In the genomic region with DNA sequence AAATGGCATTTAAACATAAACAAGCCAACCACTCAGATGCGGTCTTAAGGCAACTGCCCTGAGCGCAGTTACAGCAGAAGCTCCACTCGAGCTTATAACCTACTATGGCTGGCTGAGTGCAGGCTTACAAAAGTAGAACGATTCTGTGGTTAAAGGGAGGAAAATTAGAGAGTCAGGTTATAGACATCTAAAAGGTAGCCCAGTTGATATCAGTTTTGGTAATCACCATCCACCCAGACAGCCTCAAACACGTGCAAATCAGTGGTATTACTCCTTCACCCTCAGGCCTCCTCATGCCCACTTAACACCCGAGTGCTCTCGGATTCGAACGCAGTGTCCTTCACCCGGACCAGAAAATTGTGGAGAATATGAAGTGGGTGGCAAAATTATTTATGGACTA, we compare ENCODE assay signal across 12 cellular contexts. TPM values are rescaled to one million over a fixed set of nuclear protein-coding genes. Genes with fewer than 3 reads are reported as not detected.
A peak's percentile ranks its signal among the peaks of the same experiment; 100 is the strongest.
DNase-seq lines count a peak whose midpoint lies in the region; ATAC-seq and TF ChIP-seq lines count a peak whose summit lies in the region.
"Had no signal": no experiment of that assay in that cellular context is flagged by ENCODE, and none has a peak within 500 bp of the region (broad histone marks: within the 10 kb centered on the region; RNA-seq: fewer than 3 reads in every experiment).

No MANE protein-coding gene starts in this region.

- H3K9ac ChIP-seq in iPS-18a (ENCODE audit: low read length): no peak overlapping the region

- H3K4me1 ChIP-seq in iPS-18a (ENCODE audit: control insufficient read depth, low read depth, low read length) (peaks cover 33% of the 10 kb centered on the region), upper lobe of right lung (peaks cover 15% of the 10 kb centered on the region)

- no peak for TF ChIP-seq CTCF in upper lobe of right lung (IDR thresholded peaks at IDR 0.05)

- H3K27me3 Mint-ChIP-seq in activated T-cell treated with anti-CD3 and anti-CD28 coated beads, Interleukin-2, amount 50 U/mL, for 4 hours (ENCODE audit: low read depth): peaks cover 15% of the 10 kb centered on the region
- H3K27me3 Mint-ChIP-seq in activated CD4-positive, alpha-beta memory T cell treated with anti-CD3 and anti-CD28 coated beads, Interleukin-2, amount 10 ng/mL, durations not matched to agents 7 days and 5 days: peaks cover 29% of the 10 kb centered on the region

- H3K36me3 ChIP-seq in iPS-18a (ENCODE audit: control insufficient read depth, low read depth, low read length) (no peaks in the 10 kb centered on the region), upper lobe of right lung (no peaks in the 10 kb centered on the region)
- H3K36me3 ChIP-seq: thyroid gland had no signal

- H3K27ac Mint-ChIP-seq in activated CD4-positive, alpha-beta memory T cell treated with anti-CD3 and anti-CD28 coated beads, Interleukin-2, amount 10 ng/mL, durations not matched to agents 7 days and 5 days: peak overlapping the region; percentile 81
- H3K27ac Mint-ChIP-seq: endodermal cell had no signal

- CTCF ChIA-PET in activated CD4-positive, alpha-beta memory T cell treated with anti-CD3 and anti-CD28 coated beads, Interleukin-2, amount 10 ng/mL, durations not matched to agents 7 days and 5 days (lab: Charles Lee): no interaction called here

- POLR2A ChIA-PET in activated CD4-positive, alpha-beta memory T cell treated with anti-CD3 and anti-CD28 coated beads, Interleukin-2, amount 10 ng/mL, durations not matched to agents 7 days and 5 days (lab: Charles Lee): interaction anchor here (0.6 to 4.3 kb wide), 4 partner anchors 11 to 57 kb away, joined by 3 to 38 read pairs (median 5); no protein-coding TSS in a partner anchor

- H3K9me3 Mint-ChIP-seq in activated T-cell treated with anti-CD3 and anti-CD28 coated beads, Interleukin-2, amount 50 U/mL, for 4 hours: no peaks in the 10 kb centered on the region
- H3K9me3 Mint-ChIP-seq in activated CD4-positive, alpha-beta memory T cell treated with anti-CD3 and anti-CD28 coated beads, Interleukin-2, amount 10 ng/mL, durations not matched to agents 7 days and 5 days: no peaks in the 10 kb centered on the region
- H3K9me3 Mint-ChIP-seq: endodermal cell had no signal

- H3K9me3 ChIP-seq in iPS-18a (ENCODE audit: control insufficient read depth, low read depth, low read length) (no peaks in the 10 kb centered on the region), upper lobe of right lung (no peaks in the 10 kb centered on the region)
- H3K9me3 ChIP-seq: thyroid gland had no signal

- H3K27ac ChIP-seq in iPS-18a (ENCODE audit: low read length): no peak overlapping the region
- H3K27ac ChIP-seq in upper lobe of right lung: no peak overlapping the region
- H3K27ac ChIP-seq: thyroid gland had no signal

- intact Hi-C loops in upper lobe of right lung (cut with DNase I): no loop called here

- H3K4me3 Mint-ChIP-seq in activated T-cell treated with anti-CD3 and anti-CD28 coated beads, Interleukin-2, amount 50 U/mL, for 4 hours: peak overlapping the region; percentile 99
- peak overlapping the region; percentile 72 for H3K4me3 Mint-ChIP-seq in activated CD4-positive, alpha-beta memory T cell treated with anti-CD3 and anti-CD28 coated beads, Interleukin-2, amount 10 ng/mL, durations not matched to agents 7 days and 5 days

- peaks cover 23% of the 10 kb centered on the region for H3K36me3 Mint-ChIP-seq in activated T-cell treated with anti-CD3 and anti-CD28 coated beads, Interleukin-2, amount 50 U/mL, for 4 hours (ENCODE audit: insufficient read depth)
- peaks cover 25% of the 10 kb centered on the region for H3K36me3 Mint-ChIP-seq in activated CD4-positive, alpha-beta memory T cell treated with anti-CD3 and anti-CD28 coated beads, Interleukin-2, amount 10 ng/mL, durations not matched to agents 7 days and 5 days (ENCODE audit: low read depth)

- H3K4me3 ChIP-seq in iPS-18a (ENCODE audit: low read length): peak overlapping the region; percentile 73
- H3K4me3 ChIP-seq in upper lobe of right lung: peak overlapping the region; percentile 61

- ATAC-seq in activated T-cell treated with anti-CD3 and anti-CD28 coated beads, Interleukin-2, amount 50 U/mL, for 4 hours: peak; percentile 5 to 8
- ATAC-seq in upper lobe of right lung (no peak), HG03095 (IDR thresholded peaks at IDR 0.05; ENCODE audit: unreplicated experiment) (no peak), GM18519 (IDR thresholded peaks at IDR 0.05; ENCODE audit: low FRiP score, unreplicated experiment) (no peak)

- DNase-seq in activated T-cell treated with anti-CD3 and anti-CD28 coated beads, Interleukin-2, amount 50 U/mL, for 4 hours: no peak
- DNase-seq in activated T-cell treated with anti-CD3 and anti-CD28 coated beads, Interleukin-2, amount 50 U/mL, for 1 hour: no peak
- DNase-seq in activated CD4-positive, alpha-beta memory T cell treated with anti-CD3 and anti-CD28 coated beads, Interleukin-2, amount 10 ng/mL, durations not matched to agents 7 days and 5 days: peak; percentile 27
- DNase-seq in upper lobe of right lung (no peak), superior temporal gyrus (ENCODE audit: extremely low spot score) (no peak)
- DNase-seq: endodermal cell, Kasumi-1, NCI-H446, thyroid gland had no signal

- H3K4me1 Mint-ChIP-seq in activated T-cell treated with anti-CD3 and anti-CD28 coated beads, Interleukin-2, amount 50 U/mL, for 4 hours (ENCODE audit: low read depth): peaks cover 43% of the 10 kb centered on the region
- H3K4me1 Mint-ChIP-seq in activated CD4-positive, alpha-beta memory T cell treated with anti-CD3 and anti-CD28 coated beads, Interleukin-2, amount 10 ng/mL, durations not matched to agents 7 days and 5 days: peaks cover 60% of the 10 kb centered on the region

- H3K27me3 ChIP-seq in iPS-18a (ENCODE audit: control insufficient read depth, insufficient read depth, low read length): peaks cover 89% of the 10 kb centered on the region
- H3K27me3 ChIP-seq in upper lobe of right lung: peaks cover 76% of the 10 kb centered on the region
- H3K27me3 ChIP-seq: thyroid gland had no signal

RNA-seq across cellular contexts. Expression of a gene that starts 3.1 kb away (rescaled TPM):
- 100 to 1,000 TPM; 140 to 165 (median 148) TPM for total RNA-seq in activated T-cell treated with anti-CD3 and anti-CD28 coated beads, Interleukin-2, amount 50 U/mL, for 4 hours
- 10 to 100 TPM; 67.4 to 68.2 TPM for total RNA-seq in activated CD4-positive, alpha-beta memory T cell treated with anti-CD3 and anti-CD28 coated beads, Interleukin-2, amount 10 ng/mL, durations not matched to agents 7 days and 5 days
- total RNA-seq in upper lobe of right lung: 9.1 TPM

Comparison
In these comparisons a context has a peak if more than half of its experiments do, and no peak if none do; other contexts are left out.
1. ATAC-seq: peak in activated T-cell treated with anti-CD3 and anti-CD28 coated beads, Interleukin-2, amount 50 U/mL, for 4 hours (2 of 2); none in upper lobe of right lung (single experiment), HG03095 (single experiment) and GM18519 (single experiment).